Comparison of ENCODE assay signal across 1 cellular context in the genomic region with DNA sequence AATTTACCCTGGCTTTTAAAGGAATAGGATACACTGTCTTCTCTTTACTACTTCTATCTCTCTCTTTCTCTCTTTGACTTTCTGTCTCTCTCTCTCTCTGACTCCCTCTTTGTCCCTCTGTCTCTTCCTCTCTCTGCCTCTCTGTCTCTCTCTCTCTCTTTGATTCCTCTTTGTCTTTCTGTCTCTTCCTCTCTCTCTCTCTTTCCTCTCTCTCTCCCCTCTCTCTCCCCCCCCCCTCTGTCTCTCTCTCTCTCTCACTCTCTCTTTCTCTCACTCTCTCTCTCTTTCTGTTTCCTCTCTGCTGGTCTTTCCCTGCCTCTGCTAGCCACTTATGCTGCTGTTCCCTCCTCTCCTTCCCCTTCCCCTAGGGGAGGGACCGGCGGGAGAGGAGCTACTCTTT.
TF ChIP-seq lines count a peak whose summit lies in the region.

No MANE protein-coding gene starts in this region.

TF ChIP-seq in HEK293, 187 proteins besides CTCF, POLR2A, EP300 and RAD21 (continued from another document):
- TF ChIP-seq, protein P1, sequence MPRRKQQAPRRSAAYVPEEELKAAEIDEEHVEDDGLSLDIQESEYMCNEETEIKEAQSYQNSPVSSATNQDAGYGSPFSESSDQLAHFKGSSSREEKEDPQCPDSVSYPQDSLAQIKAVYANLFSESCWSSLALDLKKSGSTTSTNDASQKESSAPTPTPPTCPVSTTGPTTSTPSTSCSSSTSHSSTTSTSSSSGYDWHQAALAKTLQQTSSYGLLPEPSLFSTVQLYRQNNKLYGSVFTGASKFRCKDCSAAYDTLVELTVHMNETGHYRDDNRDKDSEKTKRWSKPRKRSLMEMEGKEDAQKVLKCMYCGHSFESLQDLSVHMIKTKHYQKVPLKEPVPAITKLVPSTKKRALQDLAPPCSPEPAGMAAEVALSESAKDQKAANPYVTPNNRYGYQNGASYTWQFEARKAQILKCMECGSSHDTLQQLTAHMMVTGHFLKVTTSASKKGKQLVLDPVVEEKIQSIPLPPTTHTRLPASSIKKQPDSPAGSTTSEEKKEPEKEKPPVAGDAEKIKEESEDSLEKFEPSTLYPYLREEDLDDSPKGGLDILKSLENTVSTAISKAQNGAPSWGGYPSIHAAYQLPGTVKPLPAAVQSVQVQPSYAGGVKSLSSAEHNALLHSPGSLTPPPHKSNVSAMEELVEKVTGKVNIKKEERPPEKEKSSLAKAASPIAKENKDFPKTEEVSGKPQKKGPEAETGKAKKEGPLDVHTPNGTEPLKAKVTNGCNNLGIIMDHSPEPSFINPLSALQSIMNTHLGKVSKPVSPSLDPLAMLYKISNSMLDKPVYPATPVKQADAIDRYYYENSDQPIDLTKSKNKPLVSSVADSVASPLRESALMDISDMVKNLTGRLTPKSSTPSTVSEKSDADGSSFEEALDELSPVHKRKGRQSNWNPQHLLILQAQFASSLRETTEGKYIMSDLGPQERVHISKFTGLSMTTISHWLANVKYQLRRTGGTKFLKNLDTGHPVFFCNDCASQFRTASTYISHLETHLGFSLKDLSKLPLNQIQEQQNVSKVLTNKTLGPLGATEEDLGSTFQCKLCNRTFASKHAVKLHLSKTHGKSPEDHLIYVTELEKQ (tag by site-specific recombination; IDR thresholded peaks at IDR 0.05; ENCODE audit: borderline replicate concordance), result no peak
- no peak for TF ChIP-seq ZBTB8A (tag by site-specific recombination; IDR thresholded peaks at IDR 0.05)
- no peak for TF ChIP-seq ZBTB7A (tag by site-specific recombination; IDR thresholded peaks at IDR 0.05; ENCODE audit: low read depth)
- TF ChIP-seq ZNF830 (tag by site-specific recombination; IDR thresholded peaks at IDR 0.05; ENCODE audit: low read depth), result no peak
- peak; percentile 94 for TF ChIP-seq ZNF596 (tag by site-specific recombination; IDR thresholded peaks at IDR 0.05)
- no peak for TF ChIP-seq ZNF169 (tag by site-specific recombination; IDR thresholded peaks at IDR 0.05)
- TF ChIP-seq, protein P2, sequence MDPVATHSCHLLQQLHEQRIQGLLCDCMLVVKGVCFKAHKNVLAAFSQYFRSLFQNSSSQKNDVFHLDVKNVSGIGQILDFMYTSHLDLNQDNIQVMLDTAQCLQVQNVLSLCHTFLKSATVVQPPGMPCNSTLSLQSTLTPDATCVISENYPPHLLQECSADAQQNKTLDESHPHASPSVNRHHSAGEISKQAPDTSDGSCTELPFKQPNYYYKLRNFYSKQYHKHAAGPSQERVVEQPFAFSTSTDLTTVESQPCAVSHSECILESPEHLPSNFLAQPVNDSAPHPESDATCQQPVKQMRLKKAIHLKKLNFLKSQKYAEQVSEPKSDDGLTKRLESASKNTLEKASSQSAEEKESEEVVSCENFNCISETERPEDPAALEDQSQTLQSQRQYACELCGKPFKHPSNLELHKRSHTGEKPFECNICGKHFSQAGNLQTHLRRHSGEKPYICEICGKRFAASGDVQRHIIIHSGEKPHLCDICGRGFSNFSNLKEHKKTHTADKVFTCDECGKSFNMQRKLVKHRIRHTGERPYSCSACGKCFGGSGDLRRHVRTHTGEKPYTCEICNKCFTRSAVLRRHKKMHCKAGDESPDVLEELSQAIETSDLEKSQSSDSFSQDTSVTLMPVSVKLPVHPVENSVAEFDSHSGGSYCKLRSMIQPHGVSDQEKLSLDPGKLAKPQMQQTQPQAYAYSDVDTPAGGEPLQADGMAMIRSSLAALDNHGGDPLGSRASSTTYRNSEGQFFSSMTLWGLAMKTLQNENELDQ (tag by site-specific recombination; IDR thresholded peaks at IDR 0.05; ENCODE audit: low read depth), result no peak
- 0 out of 2 replicates have a peak, but pooled peaks have one; percentile 25 for TF ChIP-seq ZNF366 (tag by site-specific recombination; conservative IDR thresholded peaks at IDR 0.05)
- TF ChIP-seq OVOL3 (tag by site-specific recombination; IDR thresholded peaks at IDR 0.05), result no peak
- no peak for TF ChIP-seq OSR2 (tag by site-specific recombination; IDR thresholded peaks at IDR 0.05)
